ENCODE assay signal across 29 cellular contexts in the genomic region with DNA sequence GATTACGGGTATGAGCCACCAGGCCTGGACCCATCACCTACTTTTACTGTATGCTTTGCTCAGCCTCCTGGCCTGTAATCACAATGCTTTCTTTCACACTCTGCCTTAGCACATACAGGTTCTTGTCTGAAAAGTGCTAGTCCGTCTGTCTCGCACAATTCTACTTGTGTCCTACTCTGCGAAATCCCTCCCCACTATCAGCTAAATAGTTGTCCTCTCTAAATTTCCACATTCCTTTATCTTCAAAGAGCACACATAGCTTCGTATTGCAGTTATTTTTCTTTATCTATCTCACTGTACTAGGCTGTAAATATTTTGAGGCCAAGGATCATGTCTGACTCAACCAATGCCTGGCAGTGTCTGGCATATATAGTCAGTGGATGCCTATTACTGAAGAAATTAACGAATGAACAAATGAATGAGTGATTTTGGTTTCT. TPM values are rescaled to one million over a fixed set of nuclear protein-coding genes. Genes with fewer than 3 reads are reported as not detected.
DNase-seq lines count a peak whose midpoint lies in the region; ATAC-seq, FAIRE-seq and TF ChIP-seq lines count a peak whose summit lies in the region.
"Had no signal": no experiment of that assay in that cellular context is flagged by ENCODE, and none has a peak within 500 bp of the region (broad histone marks: within the 10 kb centered on the region; RNA-seq: fewer than 3 reads in every experiment).

No MANE protein-coding gene starts in this region.

- no peak overlapping the region for H3K4me3 ChIP-seq in right cardiac atrium (ENCODE audit: low read length)
- no peak overlapping the region for H3K4me3 ChIP-seq in astrocyte (ENCODE audit: insufficient read depth, low read depth, low read length)
- no peak overlapping the region for H3K4me3 ChIP-seq in hepatocyte
- H3K4me3 ChIP-seq: ascending aorta, gastrocnemius medialis, ovary, tibial artery had no signal

- FAIRE-seq in astrocyte (lab: Jason Lieb, UNC): peak; percentile 43
- FAIRE-seq: islet of Langerhans had no signal

- peaks cover 13% of the 10 kb centered on the region for H3K9me3 Mint-ChIP-seq in astrocyte (ENCODE audit: unreplicated experiment)
- H3K9me3 Mint-ChIP-seq: activated naive CD4-positive, alpha-beta T cell treated with anti-CD3 and anti-CD28 coated beads, Interleukin-2, amount 50 U/mL, for 72 hours; activated T-helper 2 cell treated with anti-CD3 and anti-CD28 coated beads, Interferon-gamma antibody, Interleukin-2, Interleukin-4, amounts not matched to agents 10 μg/mL and 5 μg/mL and 100 μg/mL, durations not matched to agents 14 hours and 24 hours and 36 hours; CD8-positive, alpha-beta T cell; naive thymus-derived CD8-positive, alpha-beta T cell; stimulated activated naive CD8-positive, alpha-beta T cell treated with anti-CD3 and anti-CD28 coated beads, Interleukin-15, Interleukin-2, amounts not matched to agents 100 ng/mL and 50 ng/mL, for 24 hours had no signal

- peaks cover 25% of the 10 kb centered on the region for H3K4me1 Mint-ChIP-seq in astrocyte (ENCODE audit: low read depth, unreplicated experiment)

- H3K27ac Mint-ChIP-seq in astrocyte (ENCODE audit: unreplicated experiment): no peak overlapping the region
- H3K27ac Mint-ChIP-seq: activated B cell treated with CpG ODN at 0.5 μM for 24 hours; activated naive CD4-positive, alpha-beta T cell treated with anti-CD3 and anti-CD28 coated beads, Interleukin-2, amount 50 U/mL, for 72 hours; activated T-helper 2 cell treated with anti-CD3 and anti-CD28 coated beads, Interferon-gamma antibody, Interleukin-2, Interleukin-4, amounts not matched to agents 10 μg/mL and 5 μg/mL and 100 μg/mL, durations not matched to agents 14 hours and 24 hours and 36 hours; CD8-positive, alpha-beta T cell; stimulated activated naive CD8-positive, alpha-beta T cell treated with anti-CD3 and anti-CD28 coated beads, Interleukin-15, Interleukin-2, amounts not matched to agents 100 ng/mL and 50 ng/mL, for 24 hours had no signal

- H3K9me2 ChIP-seq in hepatocyte (replicated peaks; ENCODE audit: insufficient read depth): no peaks in the 10 kb centered on the region

- WGBS in right cardiac atrium: 89% methylated on average over 6 of the region's 6 CpGs
- 58% methylated on average over 6 of the region's 6 CpGs for WGBS in hepatocyte (ENCODE audit: low lambda C conversion rate, missing lambda C conversion rate)

- ATAC-seq in right cardiac atrium (no peak), Right ventricle myocardium superior (ENCODE audit: poor library complexity) (no peak), GM18873 (IDR thresholded peaks at IDR 0.05; ENCODE audit: low FRiP score, unreplicated experiment) (no peak), HG03045 (IDR thresholded peaks at IDR 0.05; ENCODE audit: unreplicated experiment) (no peak), GM19035 (IDR thresholded peaks at IDR 0.05; ENCODE audit: unreplicated experiment) (no peak)
- ATAC-seq: activated naive CD4-positive, alpha-beta T cell treated with anti-CD3 and anti-CD28 coated beads, Interleukin-2, amount 50 U/mL, for 72 hours; CD8-positive, alpha-beta T cell; naive thymus-derived CD8-positive, alpha-beta T cell had no signal

- H3K36me3 ChIP-seq in astrocyte (ENCODE audit: insufficient read depth, low read length): no peaks in the 10 kb centered on the region
- no peaks in the 10 kb centered on the region for H3K36me3 ChIP-seq in hepatocyte (replicated peaks; ENCODE audit: insufficient read depth, low read depth)
- H3K36me3 ChIP-seq: ascending aorta, gastrocnemius medialis, ovary, tibial artery had no signal

- no peak overlapping the region for H3K9ac ChIP-seq in astrocyte (ENCODE audit: low read length)

- H3K4me2 ChIP-seq in astrocyte (ENCODE audit: low read length) (no peak overlapping the region), hepatocyte (no peak overlapping the region)

- H3K36me3 Mint-ChIP-seq in astrocyte (ENCODE audit: low read depth, unreplicated experiment): peaks cover 5% of the 10 kb centered on the region
- H3K36me3 Mint-ChIP-seq: activated naive CD4-positive, alpha-beta T cell treated with anti-CD3 and anti-CD28 coated beads, Interleukin-2, amount 50 U/mL, for 72 hours; CD8-positive, alpha-beta T cell; naive thymus-derived CD8-positive, alpha-beta T cell had no signal

- no peak overlapping the region for H3K4me3 Mint-ChIP-seq in astrocyte (ENCODE audit: unreplicated experiment)
- H3K4me3 Mint-ChIP-seq: activated B cell treated with CpG ODN at 0.5 μM for 24 hours; CD8-positive, alpha-beta T cell; naive thymus-derived CD8-positive, alpha-beta T cell; stimulated activated naive CD8-positive, alpha-beta T cell treated with anti-CD3 and anti-CD28 coated beads, Interleukin-15, Interleukin-2, amounts not matched to agents 100 ng/mL and 50 ng/mL, for 24 hours had no signal

- peaks cover 10% of the 10 kb centered on the region for H3K4me1 ChIP-seq in right cardiac atrium (ENCODE audit: control insufficient read depth, insufficient read depth, low read length)
- peaks cover 11% of the 10 kb centered on the region for H3K4me1 ChIP-seq in astrocyte (ENCODE audit: insufficient read depth, low read length)
- peaks cover 21% of the 10 kb centered on the region for H3K4me1 ChIP-seq in hepatocyte (ENCODE audit: insufficient read depth)

- TF ChIP-seq CTCF in astrocyte (IDR thresholded peaks at IDR 0.05; ENCODE audit: insufficient read depth, low read depth, low read length) (no peak), hepatocyte (IDR thresholded peaks at IDR 0.05; ENCODE audit: poor library complexity) (no peak)

- H4K20me1 ChIP-seq in astrocyte (ENCODE audit: insufficient read depth, low read length) (no peaks in the 10 kb centered on the region), hepatocyte (ENCODE audit: insufficient read depth, poor library complexity, severe bottlenecking) (no peaks in the 10 kb centered on the region)

- DNase-seq in right cardiac atrium: no peak
- DNase-seq in Right ventricle myocardium superior: no peak
- DNase-seq in astrocyte (ENCODE audit: low read depth): peak; percentile 56
- DNase-seq in hepatocyte (ENCODE audit: low spot score): peak; percentile 68
- DNase-seq in DMS114 treated with DMSO at 0.1 percent for 48 hours (lab: John Stamatoyannopoulos, UW; ENCODE audit: unreplicated experiment): no peak
- DNase-seq: activated B cell treated with CpG ODN at 0.5 μM for 24 hours; activated CD4-positive, alpha-beta T cell treated with anti-CD3 and anti-CD28 coated beads, Interleukin-2, amount 50 U/mL, for 48 hours; activated CD8-positive, alpha-beta memory T cell treated with anti-CD3 and anti-CD28 coated beads, Interleukin-2, amount 50 U/mL, for 48 hours; CD8-positive, alpha-beta T cell; effector CD4-positive, alpha-beta T cell; gastrocnemius medialis; GDM1; hypothalamus; midbrain; naive thymus-derived CD8-positive, alpha-beta T cell; NCI-H1694 treated with DMSO at 0.1 percent for 48 hours; ovary; RPMI8226; stimulated activated CD4-positive, alpha-beta T cell treated with anti-CD3 and anti-CD28 coated beads, Interleukin-15, amount 100 ng/mL, for 24 hours; tibial artery had no signal

- peak overlapping the region; percentile 40 for H3K27ac ChIP-seq in right cardiac atrium (ENCODE audit: low read length)
- no peak overlapping the region for H3K27ac ChIP-seq in astrocyte (ENCODE audit: low read depth, low read length)
- H3K27ac ChIP-seq in hepatocyte: peak overlapping the region; percentile 59
- H3K27ac ChIP-seq: 22Rv1, ascending aorta, gastrocnemius medialis, ovary, tibial artery had no signal

- H3K27me3 ChIP-seq in right cardiac atrium (ENCODE audit: control insufficient read depth, insufficient read depth) (no peaks in the 10 kb centered on the region), astrocyte (ENCODE audit: insufficient read depth, low read length) (no peaks in the 10 kb centered on the region), hepatocyte (no peaks in the 10 kb centered on the region)
- H3K27me3 ChIP-seq: ascending aorta, gastrocnemius medialis, ovary, tibial artery had no signal

- H3K9me3 ChIP-seq in right cardiac atrium (ENCODE audit: control insufficient read depth, low read length) (no peaks in the 10 kb centered on the region), astrocyte (ENCODE audit: insufficient read depth, low read depth, low read length) (no peaks in the 10 kb centered on the region), hepatocyte (ENCODE audit: low read depth) (no peaks in the 10 kb centered on the region)
- H3K9me3 ChIP-seq: ascending aorta, gastrocnemius medialis, ovary, tibial artery had no signal

- intact Hi-C loops in right cardiac atrium (cut with DNase I): no loop called here
- intact Hi-C loops in Right ventricle myocardium superior (cut with DNase I): no loop called here

- peaks cover 12% of the 10 kb centered on the region for H3K27me3 Mint-ChIP-seq in astrocyte (ENCODE audit: low read depth, unreplicated experiment)
- H3K27me3 Mint-ChIP-seq: activated B cell treated with CpG ODN at 0.5 μM for 24 hours had no signal

- H3K79me2 ChIP-seq in astrocyte (ENCODE audit: insufficient read depth, low read length) (no peaks in the 10 kb centered on the region), hepatocyte (no peaks in the 10 kb centered on the region)

- H2AFZ ChIP-seq in astrocyte (ENCODE audit: low read depth, low read length) (no peak overlapping the region), hepatocyte (no peak overlapping the region)

RNA-seq across cellular contexts. Expression of gene ETV4, which starts 38.5 kb away (rescaled TPM):
- total RNA-seq in right cardiac atrium (1 to 10 TPM in 1 of 4 donors, under 1 TPM in 2, not detected in 1; 0.14 to 2.1 (median 0.59) TPM), Right ventricle myocardium superior (0.24 TPM), astrocyte (10.6 and 11.4 TPM in 2 replicates), hepatocyte (10.7 and 12.8 TPM in 2 replicates)
- polyA plus RNA-seq in right cardiac atrium (0.27 TPM), hepatocyte (11.1 and 14.8 TPM in 2 replicates)
- total RNA-seq: activated B cell treated with CpG ODN at 0.5 μM for 24 hours; ascending aorta; CD8-positive, alpha-beta T cell; naive thymus-derived CD8-positive, alpha-beta T cell had no signal

Comparison
In these comparisons a context has a peak if more than half of its experiments do, and no peak if none do; other contexts are left out.
1. DNase-seq: peak in astrocyte (single experiment) and hepatocyte (single experiment); none in right cardiac atrium (0 of 3), Right ventricle myocardium superior (single experiment) and DMS114 treated with DMSO at 0.1 percent for 48 hours (single experiment).